ENCODE assay signal across 8 cellular contexts in genomic region chr19:50368649-50369570, GRCh38. TPM values are rescaled to one million over a fixed set of nuclear protein-coding genes. Genes with fewer than 3 reads are reported as not detected.
DNase-seq lines count a peak whose midpoint lies in the region; ATAC-seq lines count a peak whose summit lies in the region.

No MANE protein-coding gene starts in this region.

- no peaks in the 10 kb centered on the region for H3K9me3 Mint-ChIP-seq in activated CD4-positive, alpha-beta T cell treated with anti-CD3 and anti-CD28 coated beads, Interleukin-2, amount 10 ng/mL, durations not matched to agents 24 days and 14 days

- peaks cover 8% of the 10 kb centered on the region for H3K36me3 Mint-ChIP-seq in activated CD4-positive, alpha-beta T cell treated with anti-CD3 and anti-CD28 coated beads, Interleukin-2, amount 10 ng/mL, durations not matched to agents 24 days and 14 days (ENCODE audit: low read depth)

- DNase-seq in DMS53 treated with DMSO at 0.1 percent for 48 hours (lab: John Stamatoyannopoulos, UW; ENCODE audit: unreplicated experiment) (peak; percentile 36), NCI-H446 treated with DMSO at 0.1 percent for 48 hours (lab: John Stamatoyannopoulos, UW) (peak; percentile 33), dedifferentiated amniotic fluid mesenchymal stem cell (ENCODE audit: extremely low spot score) (peak; percentile 79), left kidney (ENCODE audit: low read depth, low spot score) (peak; percentile 93)
- peak; percentile 94 for DNase-seq in activated CD4-positive, alpha-beta T cell treated with anti-CD3 and anti-CD28 coated beads, Interleukin-2, amount 10 ng/mL, durations not matched to agents 24 days and 14 days
- peak; percentile 74 for DNase-seq in stimulated activated CD4-positive, alpha-beta T cell treated with anti-CD3 and anti-CD28 coated beads, Interleukin-1b, Interleukin-23, amount 100 ng/mL, for 48 hours

- peak overlapping the region; percentile 93 for H3K27ac Mint-ChIP-seq in activated CD4-positive, alpha-beta T cell treated with anti-CD3 and anti-CD28 coated beads, Interleukin-2, amount 10 ng/mL, durations not matched to agents 24 days and 14 days

- peak; percentile 48 for ATAC-seq in HG02840 (IDR thresholded peaks at IDR 0.05; ENCODE audit: low FRiP score, unreplicated experiment)
- ATAC-seq in GM18517 (IDR thresholded peaks at IDR 0.05; ENCODE audit: unreplicated experiment), result no peak

- no peaks in the 10 kb centered on the region for H3K27me3 Mint-ChIP-seq in activated CD4-positive, alpha-beta T cell treated with anti-CD3 and anti-CD28 coated beads, Interleukin-2, amount 10 ng/mL, durations not matched to agents 24 days and 14 days

- H3K4me3 Mint-ChIP-seq in activated CD4-positive, alpha-beta T cell treated with anti-CD3 and anti-CD28 coated beads, Interleukin-2, amount 10 ng/mL, durations not matched to agents 24 days and 14 days, result peak overlapping the region; percentile 95

- intact Hi-C loops in activated CD4-positive, alpha-beta T cell treated with anti-CD3 and anti-CD28 coated beads, Interleukin-2, amount 10 ng/mL, durations not matched to agents 24 days and 14 days (cut with micrococcal nuclease), result loop anchor here (1.0 to 10.0 kb wide), 3 partner anchors 45 to 356 kb away; partner anchors contain the start of gene CLEC11A

- H3K4me1 Mint-ChIP-seq in activated CD4-positive, alpha-beta T cell treated with anti-CD3 and anti-CD28 coated beads, Interleukin-2, amount 10 ng/mL, durations not matched to agents 24 days and 14 days, result peaks cover 35% of the 10 kb centered on the region

RNA-seq across cellular contexts. Expression of gene NAPSA, which starts 3.5 kb away (rescaled TPM):
- total RNA-seq in activated CD4-positive, alpha-beta T cell treated with anti-CD3 and anti-CD28 coated beads, Interleukin-2, amount 10 ng/mL, durations not matched to agents 24 days and 14 days, result 13.6 and 18.0 TPM in 2 replicates

RNA-seq across cellular contexts. Expression of gene NR1H2, which starts 7.3 kb away (rescaled TPM):
- 81.4 and 84.7 TPM in 2 replicates for total RNA-seq in activated CD4-positive, alpha-beta T cell treated with anti-CD3 and anti-CD28 coated beads, Interleukin-2, amount 10 ng/mL, durations not matched to agents 24 days and 14 days

RNA-seq across cellular contexts. Expression of gene POLD1, which starts 15.2 kb away (rescaled TPM):
- total RNA-seq in activated CD4-positive, alpha-beta T cell treated with anti-CD3 and anti-CD28 coated beads, Interleukin-2, amount 10 ng/mL, durations not matched to agents 24 days and 14 days, result 188 and 204 TPM in 2 replicates

RNA-seq across cellular contexts. Expression of gene KCNC3, which starts 39.7 kb away (rescaled TPM):
- total RNA-seq in activated CD4-positive, alpha-beta T cell treated with anti-CD3 and anti-CD28 coated beads, Interleukin-2, amount 10 ng/mL, durations not matched to agents 24 days and 14 days, result 20.3 TPM in 2 replicates

RNA-seq across cellular contexts. Expression of gene SPIB, which starts 49.8 kb away (rescaled TPM):
- 0.91 and 1.6 TPM in 2 replicates for total RNA-seq in activated CD4-positive, alpha-beta T cell treated with anti-CD3 and anti-CD28 coated beads, Interleukin-2, amount 10 ng/mL, durations not matched to agents 24 days and 14 days

Comparison
In these comparisons a context has a peak if more than half of its experiments do, and no peak if none do; other contexts are left out.
1. DNase-seq: peak in every context shown above with its lines; median percentile 94 in activated CD4-positive, alpha-beta T cell treated with anti-CD3 and anti-CD28 coated beads, Interleukin-2, amount 10 ng/mL, durations not matched to agents 24 days and 14 days; 93 in left kidney; 79 in dedifferentiated amniotic fluid mesenchymal stem cell; 74 in stimulated activated CD4-positive, alpha-beta T cell treated with anti-CD3 and anti-CD28 coated beads, Interleukin-1b, Interleukin-23, amount 100 ng/mL, for 48 hours; 36 in DMS53 treated with DMSO at 0.1 percent for 48 hours; 33 in NCI-H446 treated with DMSO at 0.1 percent for 48 hours.